In the genomic region with DNA sequence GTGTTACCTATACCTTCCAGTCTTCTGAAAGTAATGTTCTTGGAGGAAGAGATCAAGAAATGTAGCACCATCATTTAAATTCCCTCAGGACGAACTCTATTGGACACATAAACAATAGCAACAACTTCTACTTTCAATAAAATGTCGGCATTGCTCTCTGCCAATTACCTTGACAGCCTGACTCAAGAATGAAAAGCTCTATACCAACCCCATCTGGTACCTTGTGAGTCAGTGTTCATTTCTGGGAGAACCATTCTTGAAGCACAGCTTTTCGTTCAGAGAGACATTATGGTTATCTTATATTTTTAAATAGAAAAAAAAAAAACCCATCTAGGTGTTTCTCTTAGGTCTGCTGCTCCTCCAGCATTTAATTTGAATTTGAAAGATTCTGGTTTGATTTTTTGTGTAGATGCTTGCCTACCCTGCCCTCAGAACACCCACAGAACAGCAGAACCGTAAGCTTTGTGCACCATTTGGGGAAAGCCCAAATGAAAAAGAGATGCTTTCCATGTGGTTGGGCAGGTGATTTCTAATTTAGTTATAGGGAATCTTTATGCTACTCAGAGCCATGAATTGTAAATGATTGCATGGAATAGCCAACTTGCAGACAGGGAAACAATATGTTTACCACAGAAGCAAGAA, we compare ENCODE assay signal across 1 cellular context.
TF ChIP-seq lines count a peak whose summit lies in the region.

No MANE protein-coding gene starts in this region.

TF ChIP-seq in GM23338, 12 proteins besides CTCF, POLR2A, EP300 and RAD21 (continued from another document):
- TF ChIP-seq JUNB (IDR thresholded peaks at IDR 0.05; ENCODE audit: unreplicated experiment), result no peak
- TF ChIP-seq EZH2 (IDR thresholded peaks at IDR 0.05; ENCODE audit: low read depth, unreplicated experiment), result no peak
- TF ChIP-seq ZNF331 (CRISPR knock-in tag; IDR thresholded peaks at IDR 0.05; ENCODE audit: low read depth), result no peak
- no peak for TF ChIP-seq CREB1 (CRISPR knock-in tag; IDR thresholded peaks at IDR 0.05; ENCODE audit: low read depth)
- no peak for TF ChIP-seq POLR2AphosphoS5 (IDR thresholded peaks at IDR 0.05; ENCODE audit: low read depth)
